8 cellular contexts compared by ENCODE assay signal in genomic region chr12:109092484-109093021, GRCh38. TPM values are rescaled to one million over a fixed set of nuclear protein-coding genes. Genes with fewer than 3 reads are reported as not detected.
A peak's percentile ranks its signal among the peaks of the same experiment; 100 is the strongest.
DNase-seq lines count a peak whose midpoint lies in the region; ATAC-seq and TF ChIP-seq lines count a peak whose summit lies in the region.

No MANE protein-coding gene starts in this region.

- no peaks in the 10 kb centered on the region for H3K9me3 ChIP-seq in CD4-positive, CD25-positive, alpha-beta regulatory T cell (ENCODE audit: control insufficient read depth in 2 of 2, low read length in 2 of 2)
- H3K9me3 ChIP-seq in Loucy (ENCODE audit: insufficient read depth, low read depth, low read length) (no peaks in the 10 kb centered on the region), colonic mucosa (no peaks in the 10 kb centered on the region), neural progenitor cell (ENCODE audit: low read depth) (no peaks in the 10 kb centered on the region)

- peaks cover 25% of the 10 kb centered on the region for H3K4me1 ChIP-seq in CD4-positive, CD25-positive, alpha-beta regulatory T cell (ENCODE audit: control insufficient read depth, insufficient read depth, low read length, poor library complexity, severe bottlenecking)
- peaks cover 32% of the 10 kb centered on the region for H3K4me1 ChIP-seq in Loucy (ENCODE audit: insufficient read depth, low read length, poor library complexity, severe bottlenecking)
- peaks cover 7% of the 10 kb centered on the region for H3K4me1 ChIP-seq in colonic mucosa
- H3K4me1 ChIP-seq in neural progenitor cell = peaks cover 6% of the 10 kb centered on the region

- H3K4me1 Mint-ChIP-seq in CD4-positive, CD25-positive, alpha-beta regulatory T cell = peaks cover 5 to 34% (median 21%) of the 10 kb centered on the region in 4 donors
- peaks cover 37% of the 10 kb centered on the region for H3K4me1 Mint-ChIP-seq in neural progenitor cell

- no peaks in the 10 kb centered on the region for H3K9me3 Mint-ChIP-seq in CD4-positive, CD25-positive, alpha-beta regulatory T cell
- H3K9me3 Mint-ChIP-seq in neural progenitor cell = no peaks in the 10 kb centered on the region

- peak overlapping the region; percentile 75 to 96 (median 93) for H3K27ac Mint-ChIP-seq in CD4-positive, CD25-positive, alpha-beta regulatory T cell
- peak overlapping the region; percentile 91 for H3K27ac Mint-ChIP-seq in neural progenitor cell

- peak overlapping the region; percentile 88 for H3K4me3 ChIP-seq in CD4-positive, CD25-positive, alpha-beta regulatory T cell (ENCODE audit: low read depth, low read length)
- H3K4me3 ChIP-seq in Loucy (ENCODE audit: low read length, poor library complexity, severe bottlenecking) = peak overlapping the region; percentile 85
- H3K4me3 ChIP-seq in colonic mucosa = peak overlapping the region; percentile 39
- H3K4me3 ChIP-seq in neural progenitor cell = peak overlapping the region; percentile 18

- H3K4me2 ChIP-seq in Loucy (ENCODE audit: low read depth, low read length, poor library complexity, severe bottlenecking) (peak overlapping the region; percentile 94), neural progenitor cell (peak overlapping the region; percentile 28)

- no peak for TF ChIP-seq CTCF in Loucy (conservative IDR thresholded peaks at IDR 0.05; ENCODE audit: low read length)
- TF ChIP-seq CTCF in colonic mucosa (IDR thresholded peaks at IDR 0.05) = no peak
- no peak for TF ChIP-seq CTCF in neural progenitor cell (IDR thresholded peaks at IDR 0.05)
- TF ChIP-seq CTCF in omental fat pad (IDR thresholded peaks at IDR 0.05) = no peak

- no peaks in the 10 kb centered on the region for H3K27me3 ChIP-seq in CD4-positive, CD25-positive, alpha-beta regulatory T cell (ENCODE audit: control insufficient read depth, insufficient read depth, low read length)
- no peaks in the 10 kb centered on the region for H3K27me3 ChIP-seq in Loucy (ENCODE audit: insufficient read depth, low read length, poor library complexity, severe bottlenecking)
- H3K27me3 ChIP-seq in colonic mucosa = no peaks in the 10 kb centered on the region
- H3K27me3 ChIP-seq in neural progenitor cell = no peaks in the 10 kb centered on the region

- H3K27ac ChIP-seq in CD4-positive, CD25-positive, alpha-beta regulatory T cell (ENCODE audit: insufficient read depth, low read length, poor library complexity, severe bottlenecking) = peak overlapping the region; percentile 76
- H3K27ac ChIP-seq in colonic mucosa = peak overlapping the region; percentile 23
- no peak overlapping the region for H3K27ac ChIP-seq in neural progenitor cell

- H3K27me3 Mint-ChIP-seq in CD4-positive, CD25-positive, alpha-beta regulatory T cell = no peaks in the 10 kb centered on the region
- peaks cover 4% of the 10 kb centered on the region for H3K27me3 Mint-ChIP-seq in neural progenitor cell (ENCODE audit: insufficient read depth, low read depth)

- H2AFZ ChIP-seq in Loucy (ENCODE audit: low read length) (peak overlapping the region; percentile 89), neural progenitor cell (replicated peaks) (peak overlapping the region; percentile 90)

- H3K36me3 Mint-ChIP-seq in CD4-positive, CD25-positive, alpha-beta regulatory T cell = peaks cover 4% of the 10 kb centered on the region
- H3K36me3 Mint-ChIP-seq in neural progenitor cell = peaks cover 17% of the 10 kb centered on the region

- ATAC-seq in CD4-positive, CD25-positive, alpha-beta regulatory T cell (ENCODE audit: low read depth in 2 of 2) = no peak
- ATAC-seq in omental fat pad (ENCODE audit: low FRiP score) = no peak

- no peaks in the 10 kb centered on the region for H3K9me2 ChIP-seq in Loucy (replicated peaks; ENCODE audit: low read depth, low read length)

- H4K20me1 ChIP-seq in Loucy (ENCODE audit: insufficient read depth, low read length, poor library complexity, severe bottlenecking) = peaks cover 8% of the 10 kb centered on the region
- H4K20me1 ChIP-seq in neural progenitor cell (ENCODE audit: low read depth) = no peaks in the 10 kb centered on the region

- intact Hi-C loops in colonic mucosa (cut with DNase I) = loop anchor here (5.0 to 10.0 kb wide), 3 partner anchors 140 to 428 kb away; partner anchors contain the start of gene DAO

- H3K4me3 Mint-ChIP-seq in CD4-positive, CD25-positive, alpha-beta regulatory T cell = peak overlapping the region; percentile 89 to 91 (median 90)
- peak overlapping the region; percentile 84 for H3K4me3 Mint-ChIP-seq in neural progenitor cell

- no peaks in the 10 kb centered on the region for H3F3A ChIP-seq in Loucy (ENCODE audit: low read depth)
- H3F3A ChIP-seq in neural progenitor cell (ENCODE audit: low read depth) = peaks cover 12% of the 10 kb centered on the region

- peaks cover 22% of the 10 kb centered on the region for H3K36me3 ChIP-seq in CD4-positive, CD25-positive, alpha-beta regulatory T cell (ENCODE audit: control insufficient read depth, insufficient read depth, low read length)
- H3K36me3 ChIP-seq in Loucy (ENCODE audit: insufficient read depth, low read length) (peaks cover 13% of the 10 kb centered on the region; the same call in 1 of the 2 replicates), colonic mucosa (no peaks in the 10 kb centered on the region), neural progenitor cell (no peaks in the 10 kb centered on the region)

- H3K79me2 ChIP-seq in Loucy (ENCODE audit: insufficient read depth, low read length) (peaks cover 40% of the 10 kb centered on the region), neural progenitor cell (ENCODE audit: low read depth) (peaks cover 11% of the 10 kb centered on the region)

- DNase-seq in CD4-positive, CD25-positive, alpha-beta regulatory T cell = no peak
- DNase-seq in colonic mucosa (peak; percentile 19), neural progenitor cell (ENCODE audit: low spot score) (no peak), iPS-NIHi11 (ENCODE audit: low spot score) (no peak), omental fat pad (ENCODE audit: low spot score) (no peak), NCI-H146 (lab: John Stamatoyannopoulos, UW) (no peak), LoVo (ENCODE audit: low spot score) (no peak)

- H3K9ac ChIP-seq in Loucy (ENCODE audit: low read depth, low read length, poor library complexity, severe bottlenecking) = peak overlapping the region; percentile 83
- H3K9ac ChIP-seq in colonic mucosa (ENCODE audit: low read depth in 2 of 2, low read length in 2 of 2) = peak overlapping the region; percentile 56 to 70
- H3K9ac ChIP-seq in neural progenitor cell = no peak overlapping the region

RNA-seq across cellular contexts. Expression of gene ALKBH2, which starts 0.7 kb away (rescaled TPM):
- total RNA-seq in CD4-positive, CD25-positive, alpha-beta regulatory T cell = 8.7 TPM
- polyA plus RNA-seq in CD4-positive, CD25-positive, alpha-beta regulatory T cell = 10 to 100 TPM; 10.6 to 24.9 (median 13.5) TPM
- total RNA-seq in colonic mucosa = 1 to 10 TPM; 5.0 to 8.9 TPM
- 18.5 TPM in 2 replicates for total RNA-seq in neural progenitor cell (ENCODE audit: low replicate concordance)
- total RNA-seq in omental fat pad = 10 to 100 TPM; 15.3 to 34.0 (median 17.5) TPM

RNA-seq across cellular contexts. Expression of gene UNG, which starts 4.8 kb away (rescaled TPM):
- total RNA-seq in CD4-positive, CD25-positive, alpha-beta regulatory T cell = 8.9 TPM
- 10 to 100 TPM; 24.1 to 42.2 (median 37.1) TPM for polyA plus RNA-seq in CD4-positive, CD25-positive, alpha-beta regulatory T cell
- total RNA-seq in colonic mucosa (10 to 100 TPM; 48.7 to 68.3 TPM), neural progenitor cell (ENCODE audit: low replicate concordance) (71.0 and 132 TPM in 2 replicates), omental fat pad (10 to 100 TPM; 13.9 to 52.8 (median 33.6) TPM)

RNA-seq across cellular contexts. Expression of gene ACACB, which starts 23.8 kb away (rescaled TPM):
- total RNA-seq in CD4-positive, CD25-positive, alpha-beta regulatory T cell = 23.5 TPM
- polyA plus RNA-seq in CD4-positive, CD25-positive, alpha-beta regulatory T cell = 1 to 10 TPM in 2 of 4 donors, under 1 TPM in 2; 0.47 to 3.2 (median 1.1) TPM
- total RNA-seq in colonic mucosa (10 to 100 TPM; 21.3 to 32.8 TPM), neural progenitor cell (ENCODE audit: low replicate concordance) (2.4 and 5.0 TPM in 2 replicates), omental fat pad (1,000 to 10,000 TPM in 3 of 4 donors, 100 to 1,000 TPM in 1; 727 to 1,594 (median 1,364) TPM)

RNA-seq across cellular contexts. Expression of gene USP30, which starts 40.2 kb away (rescaled TPM):
- total RNA-seq in CD4-positive, CD25-positive, alpha-beta regulatory T cell = 21.0 TPM
- 10 to 100 TPM; 10.7 to 14.2 (median 11.6) TPM for polyA plus RNA-seq in CD4-positive, CD25-positive, alpha-beta regulatory T cell
- total RNA-seq in colonic mucosa = 10 to 100 TPM; 25.1 to 27.7 TPM
- 17.4 and 17.6 TPM in 2 replicates for total RNA-seq in neural progenitor cell (ENCODE audit: low replicate concordance)
- total RNA-seq in omental fat pad = 10 to 100 TPM in 3 of 4 donors, 1 to 10 TPM in 1; 8.8 to 36.2 (median 14.8) TPM

Comparison
In these comparisons a context has a peak if more than half of its experiments do, and no peak if none do; other contexts are left out.
1. H3K4me3 ChIP-seq: peak in every context shown above with its lines; median percentile 88 in CD4-positive, CD25-positive, alpha-beta regulatory T cell; 85 in Loucy; 39 in colonic mucosa; 18 in neural progenitor cell.
2. RNA of gene ACACB, which starts 23.8 kb away (total RNA-seq): 727 to 1,594 TPM in omental fat pad; 21.3 to 32.8 TPM in colonic mucosa, 23.5 TPM in CD4-positive, CD25-positive, alpha-beta regulatory T cell (single experiment) and 2.4 to 5.0 TPM in neural progenitor cell; every median in the first group is over 10 times any median in the second.